17 cellular contexts compared by ENCODE assay signal in genomic region chr5:72844218-72844603, GRCh38. TPM values are rescaled to one million over a fixed set of nuclear protein-coding genes. Genes with fewer than 3 reads are reported as not detected.
A peak's percentile ranks its signal among the peaks of the same experiment; 100 is the strongest.
DNase-seq lines count a peak whose midpoint lies in the region; ATAC-seq, FAIRE-seq and TF ChIP-seq lines count a peak whose summit lies in the region.
"Had no signal": no experiment of that assay in that cellular context is flagged by ENCODE, and none has a peak within 500 bp of the region (broad histone marks: within the 10 kb centered on the region; RNA-seq: fewer than 3 reads in every experiment).

No MANE protein-coding gene starts in this region.

- H3K9me2 ChIP-seq in DOHH2 (replicated peaks; ENCODE audit: control insufficient read depth, low read length), result no peaks in the 10 kb centered on the region

- peaks cover 81% of the 10 kb centered on the region for H3K4me1 ChIP-seq in A549
- H3K4me1 ChIP-seq in DOHH2 (ENCODE audit: control insufficient read depth, low read length), result peaks cover 37% of the 10 kb centered on the region

- H3K27ac ChIP-seq in A549 (peak overlapping the region; percentile 86 to 95), DOHH2 (ENCODE audit: low read depth, low read length) (no peak overlapping the region)
- H3K27ac ChIP-seq: SJCRH30 had no signal

- peaks cover 4% of the 10 kb centered on the region; the same call in 1 of the 2 replicates for H3F3A ChIP-seq in DOHH2 (ENCODE audit: control insufficient read depth, insufficient read depth)

- peaks cover 92% of the 10 kb centered on the region for H3K79me2 ChIP-seq in DOHH2 (ENCODE audit: control insufficient read depth, low read length)

- ATAC-seq in A549 (0 out of 6 replicates have a peak, but pooled peaks of 1 of the 2 experiments have one; percentile 3), HG03565 (IDR thresholded peaks at IDR 0.05; ENCODE audit: unreplicated experiment) (no peak), left lobe of liver (no peak)
- ATAC-seq: K562 had no signal

- CTCF ChIA-PET in A549 (lab: Yijun Ruan, JAX), result interaction anchor here (0.6 to 1.9 kb wide), 2 partner anchors 478 to 527 kb away, joined by 3 to 6 read pairs; no protein-coding TSS in a partner anchor

- FAIRE-seq in A549 (lab: Jason Lieb, UNC), result peak; percentile 7
- FAIRE-seq: H1, K562 had no signal

- H4K20me1 ChIP-seq in DOHH2 (ENCODE audit: control insufficient read depth, insufficient read depth, low read depth, low read length), result peaks cover 4% of the 10 kb centered on the region

- TF ChIP-seq EP300 in A549 (IDR thresholded peaks at IDR 0.05), result no peak

- H3K4me2 ChIP-seq in A549 (peak overlapping the region; percentile 93), DOHH2 (ENCODE audit: low read length) (0 out of 2 replicates have a peak overlapping the region, but pooled peaks have one; percentile 11)

- no peak for TF ChIP-seq POLR2A in A549 (IDR thresholded peaks at IDR 0.05; ENCODE audit: low read length)

- no peak for TF ChIP-seq CTCF in A549 (IDR thresholded peaks at IDR 0.05)
- no peak for TF ChIP-seq CTCF in DOHH2 (IDR thresholded peaks at IDR 0.05; ENCODE audit: low read depth, low read length, poor library complexity, severe bottlenecking)

- H3K36me3 ChIP-seq in DOHH2 (ENCODE audit: control insufficient read depth, low read length), result peaks cover 9% of the 10 kb centered on the region

- no peaks in the 10 kb centered on the region for H3K27me3 ChIP-seq in DOHH2 (ENCODE audit: control insufficient read depth, low read length)
- H3K27me3 ChIP-seq: SJCRH30 had no signal

- POLR2A ChIA-PET in A549 (lab: Yijun Ruan, JAX), result no interaction called here

- no peak overlapping the region for H3K4me3 ChIP-seq in A549
- H3K4me3 ChIP-seq in DOHH2 (ENCODE audit: low read length), result no peak overlapping the region
- H3K4me3 ChIP-seq: K562, SJCRH30 had no signal

- H3K9me3 ChIP-seq in A549 (no peaks in the 10 kb centered on the region), DOHH2 (ENCODE audit: control insufficient read depth, insufficient read depth, low read length) (no peaks in the 10 kb centered on the region)
- H3K9me3 ChIP-seq: SJCRH30 had no signal

- DNase-seq in A549 (ENCODE audit: low read depth in 1 of 2, low spot score in 1 of 2) (peak in 1 of 2 experiments; percentile 64), NCI-H460 (ENCODE audit: extremely low read depth, low read depth) (peak; percentile 53), dermis blood vessel endothelial cell (peak; percentile 40), globus pallidus (ENCODE audit: low spot score) (no peak), left lobe of liver (ENCODE audit: low spot score) (no peak)
- DNase-seq in stimulated activated CD4-positive, alpha-beta T cell treated with anti-CD3 and anti-CD28 coated beads, Interleukin-4, amount 100 ng/mL, for 24 hours, result no peak
- DNase-seq: DMS153, EL, NCI-H1694 treated with DMSO at 0.1 percent for 48 hours, NCI-H2107, NCI-H524, NCI-H82, SJCRH30 had no signal

- TF ChIP-seq RAD21 in A549 (conservative IDR thresholded peaks at IDR 0.05 in 1 of 2, IDR thresholded peaks at IDR 0.05 in 1 of 2), result no peak

TF ChIP-seq in A549, 52 proteins besides CTCF, POLR2A, EP300 and RAD21:
- TF ChIP-seq MAFK (IDR thresholded peaks at IDR 0.05; ENCODE audit: partially characterized antibody) (peak; percentile 40), SMC3 (IDR thresholded peaks at IDR 0.05) (no peak), ZFP36 (IDR thresholded peaks at IDR 0.05; ENCODE audit: borderline replicate concordance, partially characterized antibody) (no peak), FOXS1 (CRISPR knock-in tag; IDR thresholded peaks at IDR 0.05) (0 out of 2 replicates have a peak, but pooled peaks have one; percentile 10), TP53 (CRISPR knock-in tag; IDR thresholded peaks at IDR 0.05) (no peak), BHLHE40 (IDR thresholded peaks at IDR 0.05; ENCODE audit: low read depth, low read length) (no peak), EHMT2 (IDR thresholded peaks at IDR 0.05; ENCODE audit: low read depth) (no peak), HOXB13 (CRISPR knock-in tag; IDR thresholded peaks at IDR 0.05; ENCODE audit: low read depth) (0 out of 2 replicates have a peak, but pooled peaks have one; percentile 36), E2F6 (IDR thresholded peaks at IDR 0.05; ENCODE audit: borderline replicate concordance, low read depth) (no peak), TFCP2L1 (CRISPR knock-in tag; IDR thresholded peaks at IDR 0.05) (no peak), NFE2L2 (conservative IDR thresholded peaks at IDR 0.05; ENCODE audit: low read length) (no peak)
- TF ChIP-seq, protein P1, sequence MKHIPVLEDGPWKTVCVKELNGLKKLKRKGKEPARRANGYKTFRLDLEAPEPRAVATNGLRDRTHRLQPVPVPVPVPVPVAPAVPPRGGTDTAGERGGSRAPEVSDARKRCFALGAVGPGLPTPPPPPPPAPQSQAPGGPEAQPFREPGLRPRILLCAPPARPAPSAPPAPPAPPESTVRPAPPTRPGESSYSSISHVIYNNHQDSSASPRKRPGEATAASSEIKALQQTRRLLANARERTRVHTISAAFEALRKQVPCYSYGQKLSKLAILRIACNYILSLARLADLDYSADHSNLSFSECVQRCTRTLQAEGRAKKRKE (CRISPR knock-in tag; IDR thresholded peaks at IDR 0.05; ENCODE audit: low read depth), result 0 out of 2 replicates have a peak, but pooled peaks have one; percentile 36

RNA-seq across cellular contexts. Expression of gene TNPO1, which starts 27.8 kb away (rescaled TPM):
- polyA plus RNA-seq in A549 (2011; rRNA removed) (286 and 350 TPM in 2 replicates), A549 (2017; fragmentation: RNase III; extraction: RNeasy Plus Mini Kit Qiagen cat#74134 plus additional on column Dnase treatment) (199 to 253 TPM (median 231 TPM) in 3 replicates)
- polyA plus RNA-seq in A549 (2012; cell fraction: cytosol; rRNA removed), result 53.6 and 55.5 TPM in 2 replicates
- polyA plus RNA-seq in A549 (2012; cell fraction: nucleus; rRNA removed), result 26.6 and 39.4 TPM in 2 replicates
- polyA minus RNA-seq in A549 (2011; rRNA and poly(A)+ RNA removed), result 355 and 454 TPM in 2 replicates
- 498 and 524 TPM in 2 replicates for total RNA-seq in NCI-H460 (2014; rRNA removed; shearing (Covaris generic))
- 220 and 312 TPM in 2 replicates for polyA plus RNA-seq in NCI-H460 (2014; cell fraction: nucleus; rRNA removed)
- total RNA-seq in dermis blood vessel endothelial cell (475 and 624 TPM in 2 replicates), left lobe of liver (27.2 TPM)

Comparison
In these comparisons a context has a peak if more than half of its experiments do, and no peak if none do; other contexts are left out.
1. DNase-seq: peak in NCI-H460 (single experiment) and dermis blood vessel endothelial cell (single experiment); none in globus pallidus (single experiment), left lobe of liver (single experiment) and stimulated activated CD4-positive, alpha-beta T cell treated with anti-CD3 and anti-CD28 coated beads, Interleukin-4, amount 100 ng/mL, for 24 hours (single experiment).
2. RNA of gene TNPO1, which starts 27.8 kb away (total RNA-seq): 498 to 524 TPM in NCI-H460 and 475 to 624 TPM in dermis blood vessel endothelial cell; 27.2 TPM in left lobe of liver (single experiment); every median in the first group is over 10 times any median in the second.